ENCODE assay signal across 2 cellular contexts in genomic region chrX:40095588-40096394, GRCh38.
TF ChIP-seq lines count a peak whose summit lies in the region.

No MANE protein-coding gene starts in this region.

TF ChIP-seq in K562, 482 proteins besides CTCF, POLR2A, EP300 and RAD21 (continued from another document and continues in another):
- TF ChIP-seq, protein P1, sequence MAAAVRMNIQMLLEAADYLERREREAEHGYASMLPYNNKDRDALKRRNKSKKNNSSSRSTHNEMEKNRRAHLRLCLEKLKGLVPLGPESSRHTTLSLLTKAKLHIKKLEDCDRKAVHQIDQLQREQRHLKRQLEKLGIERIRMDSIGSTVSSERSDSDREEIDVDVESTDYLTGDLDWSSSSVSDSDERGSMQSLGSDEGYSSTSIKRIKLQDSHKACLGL (CRISPR knock-in tag; IDR thresholded peaks at IDR 0.05; ENCODE audit: borderline replicate concordance, poor library complexity, severe bottlenecking): no peak
- TF ChIP-seq PRMT5 (CRISPR knock-in tag; IDR thresholded peaks at IDR 0.05): no peak
- TF ChIP-seq ZFX (CRISPR knock-in tag; IDR thresholded peaks at IDR 0.05): 0 out of 2 replicates have a peak, but pooled peaks have one; percentile 15
- no peak for TF ChIP-seq PHB2 (IDR thresholded peaks at IDR 0.05; ENCODE audit: low read depth)
- no peak for TF ChIP-seq MTA2 (IDR thresholded peaks at IDR 0.05; ENCODE audit: low read depth)
- peak; percentile 59; the same call in 1 of the 2 replicates for TF ChIP-seq ZKSCAN8 (CRISPR knock-in tag; IDR thresholded peaks at IDR 0.05)
- peak; percentile 82 for TF ChIP-seq EGR1 (conservative IDR thresholded peaks at IDR 0.05)
- TF ChIP-seq ZNF263 (CRISPR knock-in tag; IDR thresholded peaks at IDR 0.05; ENCODE audit: borderline replicate concordance): peak; percentile 21; the same call in 1 of the 2 replicates
- TF ChIP-seq PML (IDR thresholded peaks at IDR 0.05; ENCODE audit: low read length): 0 out of 2 replicates have a peak, but pooled peaks have one; percentile 25
- 0 out of 2 replicates have a peak, but pooled peaks have one; percentile 16 for TF ChIP-seq SMAD4 (CRISPR knock-in tag; conservative IDR thresholded peaks at IDR 0.05)
- no peak for TF ChIP-seq NR2F6 (CRISPR knock-in tag; IDR thresholded peaks at IDR 0.05)
- no peak for TF ChIP-seq SMAD3 (CRISPR knock-in tag; conservative IDR thresholded peaks at IDR 0.05)
- no peak for TF ChIP-seq CSDE1 (IDR thresholded peaks at IDR 0.05)
- TF ChIP-seq TCF7 (IDR thresholded peaks at IDR 0.05; ENCODE audit: borderline replicate concordance): no peak
- TF ChIP-seq ELK1 (CRISPR knock-in tag; IDR thresholded peaks at IDR 0.05): no peak
- no peak for TF ChIP-seq OTX1 (CRISPR knock-in tag; IDR thresholded peaks at IDR 0.05)
- peak; percentile 80 for TF ChIP-seq POLR2G (IDR thresholded peaks at IDR 0.05; ENCODE audit: low read depth, low read length)
- peak; percentile 55 for TF ChIP-seq CHD1 (IDR thresholded peaks at IDR 0.05; ENCODE audit: low read length)
- no peak for TF ChIP-seq FIP1L1 (IDR thresholded peaks at IDR 0.05; ENCODE audit: low read depth, low read length, poor library complexity, severe bottlenecking)
- no peak for TF ChIP-seq TOE1 (IDR thresholded peaks at IDR 0.05; ENCODE audit: borderline replicate concordance)
- no peak for TF ChIP-seq TOE1 (CRISPR knock-in tag; IDR thresholded peaks at IDR 0.05; ENCODE audit: borderline replicate concordance, low read depth)
- peak; percentile 43 for TF ChIP-seq CCNT2 (IDR thresholded peaks at IDR 0.05; ENCODE audit: borderline replicate concordance, extremely low read depth, insufficient read length, low read depth, low read length)
- TF ChIP-seq NRF1 (conservative IDR thresholded peaks at IDR 0.05 in 1 of 2, IDR thresholded peaks at IDR 0.05 in 1 of 2): peak in 1 of 2 experiments; percentile 10; a peak in 2 of 4 replicates
- no peak for TF ChIP-seq E4F1 (CRISPR knock-in tag; IDR thresholded peaks at IDR 0.05; ENCODE audit: borderline replicate concordance)
- TF ChIP-seq ZBTB7A (IDR thresholded peaks at IDR 0.05; ENCODE audit: borderline replicate concordance, control insufficient read depth, low read depth, low read length): peak; percentile 45; the same call in 1 of the 2 replicates
- TF ChIP-seq E2F6 (IDR thresholded peaks at IDR 0.05; ENCODE audit: borderline replicate concordance in 1 of 2, extremely low read depth in 1 of 2, insufficient read depth in 1 of 2, insufficient read length in 1 of 2, low read depth in 1 of 2, low read length in 1 of 2, poor library complexity in 1 of 2, severe bottlenecking in 1 of 2): peak in 1 of 2 experiments; percentile 5
- no peak for TF ChIP-seq KHSRP (IDR thresholded peaks at IDR 0.05)
- peak; percentile 80 for TF ChIP-seq RBFOX2 (IDR thresholded peaks at IDR 0.05; ENCODE audit: low read depth, low read length)
- TF ChIP-seq YY1 (IDR thresholded peaks at IDR 0.05; ENCODE audit: borderline replicate concordance in 1 of 3, control insufficient read depth in 1 of 3, extremely low read depth in 1 of 3, insufficient read depth in 3 of 3, insufficient read length in 1 of 3, insufficient replicate concordance in 2 of 3, low read depth in 1 of 3, low read length in 2 of 3): peak in 1 of 3 experiments; percentile 2
- no peak for TF ChIP-seq ESRRA (IDR thresholded peaks at IDR 0.05; ENCODE audit: borderline replicate concordance, low read depth)
- TF ChIP-seq ZNF143 (CRISPR knock-in tag; IDR thresholded peaks at IDR 0.05): no peak
- TF ChIP-seq CC2D1A (IDR thresholded peaks at IDR 0.05): no peak
- no peak for TF ChIP-seq RBM15 (IDR thresholded peaks at IDR 0.05; ENCODE audit: insufficient read depth, low read length)

TF ChIP-seq in HepG2, 621 proteins besides CTCF, POLR2A, EP300 and RAD21 (continued from another document):
- TF ChIP-seq, protein P2, sequence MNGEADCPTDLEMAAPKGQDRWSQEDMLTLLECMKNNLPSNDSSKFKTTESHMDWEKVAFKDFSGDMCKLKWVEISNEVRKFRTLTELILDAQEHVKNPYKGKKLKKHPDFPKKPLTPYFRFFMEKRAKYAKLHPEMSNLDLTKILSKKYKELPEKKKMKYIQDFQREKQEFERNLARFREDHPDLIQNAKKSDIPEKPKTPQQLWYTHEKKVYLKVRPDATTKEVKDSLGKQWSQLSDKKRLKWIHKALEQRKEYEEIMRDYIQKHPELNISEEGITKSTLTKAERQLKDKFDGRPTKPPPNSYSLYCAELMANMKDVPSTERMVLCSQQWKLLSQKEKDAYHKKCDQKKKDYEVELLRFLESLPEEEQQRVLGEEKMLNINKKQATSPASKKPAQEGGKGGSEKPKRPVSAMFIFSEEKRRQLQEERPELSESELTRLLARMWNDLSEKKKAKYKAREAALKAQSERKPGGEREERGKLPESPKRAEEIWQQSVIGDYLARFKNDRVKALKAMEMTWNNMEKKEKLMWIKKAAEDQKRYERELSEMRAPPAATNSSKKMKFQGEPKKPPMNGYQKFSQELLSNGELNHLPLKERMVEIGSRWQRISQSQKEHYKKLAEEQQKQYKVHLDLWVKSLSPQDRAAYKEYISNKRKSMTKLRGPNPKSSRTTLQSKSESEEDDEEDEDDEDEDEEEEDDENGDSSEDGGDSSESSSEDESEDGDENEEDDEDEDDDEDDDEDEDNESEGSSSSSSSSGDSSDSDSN (CRISPR knock-in tag; IDR thresholded peaks at IDR 0.05): peak; percentile 17; the same call in 1 of the 2 replicates
- no peak for TF ChIP-seq ZNF777 (CRISPR knock-in tag; IDR thresholded peaks at IDR 0.05)
